26 cellular contexts compared by ENCODE assay signal in the genomic region with DNA sequence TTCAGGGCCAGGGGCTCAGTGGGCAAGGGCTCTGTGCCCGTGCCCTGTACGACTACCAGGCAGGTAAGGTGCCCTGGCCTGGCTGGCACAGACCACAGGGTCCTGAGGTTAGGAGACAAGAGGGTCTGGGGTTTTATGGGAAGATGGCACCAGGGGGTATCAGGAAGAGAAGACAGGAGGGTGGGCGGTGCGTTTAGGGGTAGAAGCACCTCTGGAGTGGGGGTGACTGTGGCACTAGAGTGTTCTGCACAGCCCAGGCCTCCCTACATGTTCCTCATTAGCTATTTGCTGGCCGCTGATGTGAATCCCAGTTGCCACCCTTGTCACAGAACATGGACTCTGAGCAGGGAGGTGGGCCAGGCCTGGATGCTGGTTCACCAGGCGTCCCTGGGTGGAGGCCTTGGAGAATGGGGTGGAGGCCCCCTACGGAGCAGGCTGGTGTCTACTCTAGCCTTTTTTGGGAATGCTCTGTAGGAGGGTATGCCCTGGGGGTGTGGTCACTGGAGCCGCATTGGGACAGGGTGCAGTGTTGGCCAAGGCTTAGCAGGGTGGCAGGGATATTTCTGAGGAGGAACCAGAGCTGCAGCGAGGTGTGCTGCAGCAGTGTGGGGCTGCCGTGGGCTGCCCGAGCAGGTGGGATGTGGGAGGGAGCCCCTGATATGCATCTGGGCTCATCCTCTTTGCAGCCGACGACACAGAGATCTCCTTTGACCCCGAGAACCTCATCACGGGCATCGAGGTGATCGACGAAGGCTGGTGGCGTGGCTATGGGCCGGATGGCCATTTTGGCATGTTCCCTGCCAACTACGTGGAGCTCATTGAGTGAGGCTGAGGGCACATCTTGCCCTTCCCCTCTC. TPM values are rescaled to one million over a fixed set of nuclear protein-coding genes. Genes with fewer than 3 reads are reported as not detected.
A peak's percentile ranks its signal among the peaks of the same experiment; 100 is the strongest.
DNase-seq lines count a peak whose midpoint lies in the region; ATAC-seq, FAIRE-seq and TF ChIP-seq lines count a peak whose summit lies in the region.
"Had no signal": no experiment of that assay in that cellular context is flagged by ENCODE, and none has a peak within 500 bp of the region (broad histone marks: within the 10 kb centered on the region; RNA-seq: fewer than 3 reads in every experiment).

No MANE protein-coding gene starts in this region.

- H3K27ac ChIP-seq in kidney (ENCODE audit: low read depth in 2 of 2, low read length in 2 of 2): no peak overlapping the region
- H3K27ac ChIP-seq in sigmoid colon: no peak overlapping the region
- H3K27ac ChIP-seq: A549, colonic mucosa, SJSA1, tibial nerve, WERI-Rb-1 had no signal

- no peak overlapping the region for H3K4me3 ChIP-seq in kidney (ENCODE audit: low read length in 2 of 2)
- H3K4me3 ChIP-seq in sigmoid colon: no peak overlapping the region
- H3K4me3 ChIP-seq: A549, colonic mucosa, SJSA1, tibial nerve had no signal

- no peaks in the 10 kb centered on the region for H3K27me3 Mint-ChIP-seq in activated CD8-positive, alpha-beta memory T cell treated with anti-CD3 and anti-CD28 coated beads, Interleukin-2, amount 10 ng/mL, durations not matched to agents 7 days and 5 days
- no peaks in the 10 kb centered on the region for H3K27me3 Mint-ChIP-seq in T-helper 17 cell
- peaks cover 10% of the 10 kb centered on the region for H3K27me3 Mint-ChIP-seq in glutamatergic neuron (ENCODE audit: unreplicated experiment)
- H3K27me3 Mint-ChIP-seq: CD4-positive, CD25-positive, alpha-beta regulatory T cell had no signal

- no peaks in the 10 kb centered on the region for H3K27me3 ChIP-seq in sigmoid colon
- H3K27me3 ChIP-seq: colonic mucosa, SJSA1, tibial nerve had no signal

- TF ChIP-seq CTCF in kidney (IDR thresholded peaks at IDR 0.05; ENCODE audit: borderline replicate concordance, extremely low read depth, insufficient read depth): no peak
- TF ChIP-seq CTCF in sigmoid colon (IDR thresholded peaks at IDR 0.05): no peak
- TF ChIP-seq CTCF in glutamatergic neuron (IDR thresholded peaks at IDR 0.05; ENCODE audit: partially characterized antibody, unreplicated experiment): no peak

- no peak overlapping the region for H3K9ac ChIP-seq in kidney (ENCODE audit: low read length in 2 of 2)

- H3K9me3 Mint-ChIP-seq in activated CD8-positive, alpha-beta memory T cell treated with anti-CD3 and anti-CD28 coated beads, Interleukin-2, amount 10 ng/mL, durations not matched to agents 7 days and 5 days (ENCODE audit: low read depth): no peaks in the 10 kb centered on the region
- H3K9me3 Mint-ChIP-seq in glutamatergic neuron (ENCODE audit: unreplicated experiment): peaks cover 4% of the 10 kb centered on the region

- no peak for TF ChIP-seq POLR2A in sigmoid colon (IDR thresholded peaks at IDR 0.05)

- no peak for TF ChIP-seq EP300 in sigmoid colon (IDR thresholded peaks at IDR 0.05)

- peak; percentile 11 for DNase-seq in activated CD8-positive, alpha-beta memory T cell treated with anti-CD3 and anti-CD28 coated beads, Interleukin-2, amount 50 U/mL, for 4 hours
- no peak for DNase-seq in activated CD8-positive, alpha-beta memory T cell treated with anti-CD3 and anti-CD28 coated beads, Interleukin-2, amount 10 ng/mL, durations not matched to agents 7 days and 5 days
- DNase-seq in T-helper 17 cell (peak in 1 of 3 donors; percentile 3), kidney (peak; percentile 52), sigmoid colon (peak; percentile 61), glutamatergic neuron (no peak)
- no peak for DNase-seq in stimulated activated CD4-positive, alpha-beta T cell treated with anti-CD3 and anti-CD28 coated beads, Interleukin-1b, Interleukin-23, amount 100 ng/mL, for 48 hours
- DNase-seq: activated gamma-delta T cell; CD4-positive, CD25-positive, alpha-beta regulatory T cell; colonic mucosa; DMS153; foreskin fibroblast; NCI-H1417; NCI-H2171; NCI-H774; PC-3; stimulated activated CD4-positive, alpha-beta T cell treated with anti-CD3 and anti-CD28 coated beads, Interleukin-15, amount 100 ng/mL, for 24 hours; stimulated activated naive CD4-positive, alpha-beta T cell; T-helper 2 cell; WERI-Rb-1 had no signal

- FAIRE-seq in kidney (lab: Jason Lieb, UNC): no peak
- FAIRE-seq: A549, GM12892 had no signal

- ATAC-seq in activated CD8-positive, alpha-beta memory T cell treated with anti-CD3 and anti-CD28 coated beads, Interleukin-2, amount 10 ng/mL, durations not matched to agents 7 days and 5 days: no peak
- ATAC-seq in T-helper 17 cell: no peak
- ATAC-seq in GM19452 (IDR thresholded peaks at IDR 0.05; ENCODE audit: unreplicated experiment): no peak
- ATAC-seq: A549, PC-3 had no signal

- H3K36me3 ChIP-seq in kidney (ENCODE audit: control insufficient read depth in 1 of 2, insufficient read depth in 2 of 2, low read length in 2 of 2) (peaks cover 39 to 43% of the 10 kb centered on the region in 2 donors), sigmoid colon (peaks cover 34 to 75% (median 43%) of the 10 kb centered on the region in 4 donors)

- H3K4me1 ChIP-seq in kidney (ENCODE audit: control insufficient read depth in 1 of 2, insufficient read depth in 1 of 2, low read depth in 1 of 2, low read length in 2 of 2) (peaks cover 5 to 21% of the 10 kb centered on the region in 2 donors), sigmoid colon (peaks cover 0 to 11% (median 9%) of the 10 kb centered on the region in 4 donors)
- H3K4me1 ChIP-seq: A549, colonic mucosa, SJSA1 had no signal

- WGBS in sigmoid colon, 2 donors: 94 to 96% methylated on average over 21 of the region's 21 CpGs

- CTCF ChIA-PET in activated CD8-positive, alpha-beta memory T cell treated with anti-CD3 and anti-CD28 coated beads, Interleukin-2, amount 10 ng/mL, durations not matched to agents 7 days and 5 days (lab: Charles Lee): no interaction called here

- no peaks in the 10 kb centered on the region for H3K9me3 ChIP-seq in T-helper 17 cell (ENCODE audit: control insufficient read depth, low read length, poor library complexity, severe bottlenecking)
- no peaks in the 10 kb centered on the region for H3K9me3 ChIP-seq in kidney (ENCODE audit: control insufficient read depth in 1 of 2, low read length in 2 of 2)
- H3K9me3 ChIP-seq in sigmoid colon: no peaks in the 10 kb centered on the region
- H3K9me3 ChIP-seq: A549, colonic mucosa, SJSA1, tibial nerve had no signal

- H3K36me3 Mint-ChIP-seq in activated CD8-positive, alpha-beta memory T cell treated with anti-CD3 and anti-CD28 coated beads, Interleukin-2, amount 10 ng/mL, durations not matched to agents 7 days and 5 days: peaks cover 33% of the 10 kb centered on the region
- H3K36me3 Mint-ChIP-seq in T-helper 17 cell (ENCODE audit: low read depth) (peaks cover 2% of the 10 kb centered on the region), glutamatergic neuron (ENCODE audit: unreplicated experiment) (no peaks in the 10 kb centered on the region)

- no peak overlapping the region for H3K4me3 Mint-ChIP-seq in activated CD8-positive, alpha-beta memory T cell treated with anti-CD3 and anti-CD28 coated beads, Interleukin-2, amount 10 ng/mL, durations not matched to agents 7 days and 5 days
- H3K4me3 Mint-ChIP-seq in T-helper 17 cell: no peak overlapping the region
- no peak overlapping the region for H3K4me3 Mint-ChIP-seq in glutamatergic neuron (ENCODE audit: unreplicated experiment)
- H3K4me3 Mint-ChIP-seq: CD4-positive, CD25-positive, alpha-beta regulatory T cell had no signal

- peaks cover 9% of the 10 kb centered on the region for H3K4me1 Mint-ChIP-seq in activated CD8-positive, alpha-beta memory T cell treated with anti-CD3 and anti-CD28 coated beads, Interleukin-2, amount 10 ng/mL, durations not matched to agents 7 days and 5 days
- peaks cover 9% of the 10 kb centered on the region for H3K4me1 Mint-ChIP-seq in T-helper 17 cell
- peaks cover 3% of the 10 kb centered on the region for H3K4me1 Mint-ChIP-seq in glutamatergic neuron (ENCODE audit: low read depth, unreplicated experiment)

- intact Hi-C loops in kidney (cut with DNase I): no loop called here
- intact Hi-C loops in sigmoid colon (cut with DNase I): no loop called here

- H3K27ac Mint-ChIP-seq in activated CD8-positive, alpha-beta memory T cell treated with anti-CD3 and anti-CD28 coated beads, Interleukin-2, amount 10 ng/mL, durations not matched to agents 7 days and 5 days: no peak overlapping the region
- peak overlapping the region; percentile 24 for H3K27ac Mint-ChIP-seq in T-helper 17 cell
- H3K27ac Mint-ChIP-seq in glutamatergic neuron (ENCODE audit: unreplicated experiment): no peak overlapping the region
- H3K27ac Mint-ChIP-seq: CD4-positive, CD25-positive, alpha-beta regulatory T cell had no signal

RNA-seq across cellular contexts. Expression of a gene that starts 5.0 kb away (rescaled TPM):
- under 1 TPM in 1 of 2 experiments, not detected in 1; 0.58 TPM for total RNA-seq in activated CD8-positive, alpha-beta memory T cell treated with anti-CD3 and anti-CD28 coated beads, Interleukin-2, amount 10 ng/mL, durations not matched to agents 7 days and 5 days
- total RNA-seq in T-helper 17 cell (under 1 TPM in 1 of 2 donors, not detected in 1; 0.92 TPM), kidney (2.1 TPM), sigmoid colon (1 to 10 TPM in 2 of 4 donors, under 1 TPM in 2; 0.71 to 2.1 (median 1.1) TPM), glutamatergic neuron (ENCODE audit: unreplicated experiment) (13.3 TPM)
- polyA plus RNA-seq in kidney (ENCODE audit: insufficient read depth, low read depth, low replicate concordance) (37.7 TPM), sigmoid colon (1 to 10 TPM in 2 of 3 donors, not detected in 1; 1.2 to 3.0 TPM)
- total RNA-seq: HT1080 had no signal
- polyA plus RNA-seq: A549; CD4-positive, CD25-positive, alpha-beta regulatory T cell had no signal

RNA-seq across cellular contexts. Expression of a gene that starts 15.8 kb away (rescaled TPM):
- total RNA-seq in activated CD8-positive, alpha-beta memory T cell treated with anti-CD3 and anti-CD28 coated beads, Interleukin-2, amount 10 ng/mL, durations not matched to agents 7 days and 5 days: 100 to 1,000 TPM; 148 to 153 TPM
- 100 to 1,000 TPM in 1 of 2 donors, 10 to 100 TPM in 1; 91.1 to 104 TPM for total RNA-seq in T-helper 17 cell
- total RNA-seq in kidney: 103 TPM
- polyA plus RNA-seq in kidney (ENCODE audit: insufficient read depth, low read depth, low replicate concordance): 85.9 TPM
- 100 to 1,000 TPM in 1 of 4 donors, 10 to 100 TPM in 3; 76.7 to 124 (median 86.6) TPM for total RNA-seq in sigmoid colon
- 100 to 1,000 TPM in 2 of 3 donors, 10 to 100 TPM in 1; 91.9 to 149 (median 102) TPM for polyA plus RNA-seq in sigmoid colon
- total RNA-seq in glutamatergic neuron (ENCODE audit: unreplicated experiment): 154 TPM

RNA-seq across cellular contexts. Expression of a gene that starts 22.0 kb away (rescaled TPM):
- total RNA-seq in activated CD8-positive, alpha-beta memory T cell treated with anti-CD3 and anti-CD28 coated beads, Interleukin-2, amount 10 ng/mL, durations not matched to agents 7 days and 5 days: 10 to 100 TPM; 41.8 to 41.9 TPM
- total RNA-seq in T-helper 17 cell (10 to 100 TPM; 27.2 to 29.7 TPM), kidney (41.4 TPM), sigmoid colon (10 to 100 TPM; 17.5 to 39.9 (median 24.8) TPM), glutamatergic neuron (ENCODE audit: unreplicated experiment) (28.8 TPM)
- polyA plus RNA-seq in kidney (ENCODE audit: insufficient read depth, low read depth, low replicate concordance) (16.3 TPM), sigmoid colon (10 to 100 TPM in 1 of 3 donors, 1 to 10 TPM in 2; 5.5 to 23.4 (median 9.6) TPM)

RNA-seq across cellular contexts. Expression of a gene that starts 43.8 kb away (rescaled TPM):
- total RNA-seq in activated CD8-positive, alpha-beta memory T cell treated with anti-CD3 and anti-CD28 coated beads, Interleukin-2, amount 10 ng/mL, durations not matched to agents 7 days and 5 days: 1 to 10 TPM; 4.0 to 6.6 TPM
- total RNA-seq in T-helper 17 cell (1 to 10 TPM; 1.1 to 4.2 TPM), kidney (164 TPM), sigmoid colon (100 to 1,000 TPM in 2 of 4 donors, 10 to 100 TPM in 2; 74.6 to 182 (median 128) TPM), glutamatergic neuron (ENCODE audit: unreplicated experiment) (35.4 TPM)
- polyA plus RNA-seq in kidney (ENCODE audit: insufficient read depth, low read depth, low replicate concordance) (89.4 TPM), sigmoid colon (10 to 100 TPM in 2 of 3 donors, 1 to 10 TPM in 1; 2.5 to 37.7 (median 12.0) TPM)
- total RNA-seq: HT1080, PC-3, SJSA1 had no signal
- polyA plus RNA-seq: A549 had no signal

Comparison
In these comparisons a context has a peak if more than half of its experiments do, and no peak if none do; other contexts are left out.
1. DNase-seq: peak in activated CD8-positive, alpha-beta memory T cell treated with anti-CD3 and anti-CD28 coated beads, Interleukin-2, amount 50 U/mL, for 4 hours (single experiment), kidney (single experiment) and sigmoid colon (single experiment); none in activated CD8-positive, alpha-beta memory T cell treated with anti-CD3 and anti-CD28 coated beads, Interleukin-2, amount 10 ng/mL, durations not matched to agents 7 days and 5 days (single experiment), stimulated activated CD4-positive, alpha-beta T cell treated with anti-CD3 and anti-CD28 coated beads, Interleukin-1b, Interleukin-23, amount 100 ng/mL, for 48 hours (single experiment) and glutamatergic neuron (single experiment).